Comparison of ENCODE assay signal across 21 cellular contexts in the genomic region with DNA sequence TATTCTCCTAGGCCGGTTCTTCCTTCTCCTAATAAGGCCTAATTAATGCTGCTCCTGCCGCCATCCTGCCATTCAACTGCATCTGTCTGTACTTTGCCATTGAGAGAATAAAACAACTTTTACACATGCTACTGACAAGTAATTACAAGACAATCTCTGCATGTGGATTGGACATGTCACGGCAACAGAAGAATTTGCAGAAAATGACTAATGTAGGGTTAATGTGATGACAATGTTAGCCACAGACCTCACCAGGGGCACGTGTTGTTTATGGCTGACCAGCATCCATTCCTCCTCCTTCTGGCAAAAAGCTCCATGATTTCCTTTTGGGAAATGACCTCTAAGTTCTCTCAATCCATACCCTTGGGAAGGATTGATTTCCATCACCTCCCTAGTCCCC.
"Had no signal": no experiment of that assay in that cellular context is flagged by ENCODE, and none has a peak within 500 bp of the region (broad histone marks: within the 10 kb centered on the region; RNA-seq: fewer than 3 reads in every experiment).

No MANE protein-coding gene starts in this region.

- H3K4me1 Mint-ChIP-seq: activated naive CD8-positive, alpha-beta T cell treated with anti-CD3 and anti-CD28 coated beads for 36 hours; endodermal cell; natural killer cell; stimulated activated naive B cell treated with anti-CD40 and anti-IgM and Interleukin-4, amounts not matched to agents 10 μg/mL and 1 μg/mL and 100 μg/mL, for 72 hours; T-cell had no signal

- H3K4me1 ChIP-seq: thyroid gland had no signal

- H3K27me3 ChIP-seq: cardiac muscle cell, dorsolateral prefrontal cortex, neutrophil, thyroid gland had no signal

- H3K4me3 ChIP-seq: cardiac muscle cell, dorsolateral prefrontal cortex, mucosa of descending colon, skin epidermis, thyroid gland had no signal

- ATAC-seq: activated CD4-positive, CD25-positive, alpha-beta regulatory T cell treated with anti-CD3 and anti-CD28 coated beads, Interleukin-2, amount 50 U/mL, for 24 hours; left lobe of liver; mucosa of descending colon; natural killer cell; stimulated activated naive B cell treated with anti-CD40 and anti-IgM and Interleukin-4, amounts not matched to agents 10 μg/mL and 1 μg/mL and 100 μg/mL, for 72 hours; T-cell had no signal

- H3K27ac Mint-ChIP-seq: activated naive CD8-positive, alpha-beta T cell treated with anti-CD3 and anti-CD28 coated beads for 36 hours; activated T-helper 1 cell treated with anti-CD3 and anti-CD28 coated beads, Interleukin-12 subunit alpha, Interleukin-12 subunit beta, Interleukin-2, Interleukin-4 antibody, amounts not matched to agents 30 ng/mL and 10 ng/mL and 1 ng/mL, durations not matched to agents 14 hours and 24 hours and 36 hours; endodermal cell; natural killer cell; stimulated activated naive B cell treated with anti-CD40 and anti-IgM and Interleukin-4, amounts not matched to agents 10 μg/mL and 1 μg/mL and 100 μg/mL, for 72 hours; T-cell had no signal

- H3K36me3 ChIP-seq: neutrophil had no signal

- FAIRE-seq: urothelium cell line had no signal

- H3K9me3 ChIP-seq: mucosa of descending colon, neutrophil, thyroid gland had no signal

- H3K27ac ChIP-seq: dorsolateral prefrontal cortex, neutrophil, skin epidermis, thyroid gland had no signal

- H3K9me3 Mint-ChIP-seq: natural killer cell had no signal

- H3K4me3 Mint-ChIP-seq: activated naive CD8-positive, alpha-beta T cell treated with anti-CD3 and anti-CD28 coated beads for 36 hours; activated T-helper 1 cell treated with anti-CD3 and anti-CD28 coated beads, Interleukin-12 subunit alpha, Interleukin-12 subunit beta, Interleukin-2, Interleukin-4 antibody, amounts not matched to agents 30 ng/mL and 10 ng/mL and 1 ng/mL, durations not matched to agents 14 hours and 24 hours and 36 hours; endodermal cell; natural killer cell; stimulated activated naive B cell treated with anti-CD40 and anti-IgM and Interleukin-4, amounts not matched to agents 10 μg/mL and 1 μg/mL and 100 μg/mL, for 72 hours; T-cell had no signal

- DNase-seq: activated naive CD8-positive, alpha-beta T cell treated with anti-CD3 and anti-CD28 coated beads for 36 hours; anterior cingulate cortex; dorsolateral prefrontal cortex; endodermal cell; foreskin melanocyte; head of caudate nucleus; mucosa of descending colon; natural killer cell; stimulated activated CD4-positive, alpha-beta T cell treated with anti-CD3 and anti-CD28 coated beads, Interleukin-15, amount 100 ng/mL, for 24 hours; stimulated activated CD4-positive, alpha-beta T cell treated with anti-CD3 and anti-CD28 coated beads, Interleukin-4, amount 100 ng/mL, for 1 hour; stimulated activated naive B cell treated with anti-CD40 and anti-IgM and Interleukin-4, amounts not matched to agents 10 μg/mL and 1 μg/mL and 100 μg/mL, for 72 hours; T-cell; T-helper 9 cell; thyroid gland had no signal

- H3K36me3 Mint-ChIP-seq: activated naive CD8-positive, alpha-beta T cell treated with anti-CD3 and anti-CD28 coated beads for 36 hours; stimulated activated naive B cell treated with anti-CD40 and anti-IgM and Interleukin-4, amounts not matched to agents 10 μg/mL and 1 μg/mL and 100 μg/mL, for 72 hours; T-cell had no signal
